In genomic region chr3:78794431-78794830, GRCh38 we compare ENCODE assay signal across 20 cellular contexts.
"Had no signal": no experiment of that assay in that cellular context is flagged by ENCODE, and none has a peak within 500 bp of the region (broad histone marks: within the 10 kb centered on the region; RNA-seq: fewer than 3 reads in every experiment).

No MANE protein-coding gene starts in this region.

- H3K36me3 ChIP-seq: adrenal gland, ascending aorta, brain microvascular endothelial cell, heart left ventricle, right lobe of liver, stomach, suprapubic skin, transverse colon had no signal

- H3K4me3 Mint-ChIP-seq: activated naive CD8-positive, alpha-beta T cell; activated T-cell treated with anti-CD3 and anti-CD28 coated beads, Interleukin-2, amount 50 U/mL, for 24 hours; activated T-helper 17 cell treated with anti-CD3 and anti-CD28 coated beads, Interleukin-2, amount 50 U/mL, for 72 hours; central memory CD8-positive, alpha-beta T cell; stimulated activated memory B cell treated with anti-CD40 and anti-IgM and Interleukin-4, amounts not matched to agents 10 μg/mL and 1 μg/mL and 100 μg/mL, for 72 hours; WTC11 had no signal

- H3K4me3 ChIP-seq: adrenal gland, ascending aorta, heart left ventricle, right lobe of liver, stomach, suprapubic skin, transverse colon had no signal

- H3K9me3 Mint-ChIP-seq: WTC11 had no signal

- H3K27me3 Mint-ChIP-seq: activated naive CD8-positive, alpha-beta T cell; activated T-cell treated with anti-CD3 and anti-CD28 coated beads, Interleukin-2, amount 50 U/mL, for 24 hours; activated T-helper 17 cell treated with anti-CD3 and anti-CD28 coated beads, Interleukin-2, amount 50 U/mL, for 72 hours; central memory CD8-positive, alpha-beta T cell; stimulated activated memory B cell treated with anti-CD40 and anti-IgM and Interleukin-4, amounts not matched to agents 10 μg/mL and 1 μg/mL and 100 μg/mL, for 72 hours had no signal

- DNase-seq: activated naive CD4-positive, alpha-beta T cell; activated T-cell treated with anti-CD3 and anti-CD28 coated beads, Interleukin-2, amount 50 U/mL, for 24 hours; adrenal gland; brain microvascular endothelial cell; heart left ventricle; left colon; mesenchymal stem cell; occipital lobe; right lobe of liver; small intestine; stomach; T-helper 9 cell; transverse colon had no signal

- H3K4me1 ChIP-seq: ascending aorta, heart left ventricle, right lobe of liver, transverse colon had no signal

- H3K27ac Mint-ChIP-seq: activated naive CD8-positive, alpha-beta T cell; activated T-cell treated with anti-CD3 and anti-CD28 coated beads, Interleukin-2, amount 50 U/mL, for 24 hours; activated T-helper 17 cell treated with anti-CD3 and anti-CD28 coated beads, Interleukin-2, amount 50 U/mL, for 72 hours; stimulated activated memory B cell treated with anti-CD40 and anti-IgM and Interleukin-4, amounts not matched to agents 10 μg/mL and 1 μg/mL and 100 μg/mL, for 72 hours had no signal

- ATAC-seq: activated T-helper 17 cell treated with anti-CD3 and anti-CD28 coated beads, Interleukin-2, amount 50 U/mL, for 72 hours; heart left ventricle; left colon; right lobe of liver; stimulated activated memory B cell treated with anti-CD40 and anti-IgM and Interleukin-4, amounts not matched to agents 10 μg/mL and 1 μg/mL and 100 μg/mL, for 72 hours; WTC11 had no signal

- H3K36me3 Mint-ChIP-seq: activated naive CD8-positive, alpha-beta T cell; stimulated activated memory B cell treated with anti-CD40 and anti-IgM and Interleukin-4, amounts not matched to agents 10 μg/mL and 1 μg/mL and 100 μg/mL, for 72 hours; WTC11 had no signal

- H3K27ac ChIP-seq: adrenal gland, ascending aorta, brain microvascular endothelial cell, heart left ventricle, right lobe of liver, stomach, suprapubic skin, transverse colon had no signal

- H3K4me1 Mint-ChIP-seq: activated T-helper 17 cell treated with anti-CD3 and anti-CD28 coated beads, Interleukin-2, amount 50 U/mL, for 72 hours; central memory CD8-positive, alpha-beta T cell; stimulated activated memory B cell treated with anti-CD40 and anti-IgM and Interleukin-4, amounts not matched to agents 10 μg/mL and 1 μg/mL and 100 μg/mL, for 72 hours had no signal

- H3K9me3 ChIP-seq: adrenal gland, ascending aorta, heart left ventricle, right lobe of liver, stomach, suprapubic skin, transverse colon had no signal

- H3K27me3 ChIP-seq: adrenal gland, ascending aorta, brain microvascular endothelial cell, heart left ventricle, right lobe of liver, stomach, suprapubic skin, transverse colon had no signal
